8 cellular contexts compared by ENCODE assay signal in the genomic region with DNA sequence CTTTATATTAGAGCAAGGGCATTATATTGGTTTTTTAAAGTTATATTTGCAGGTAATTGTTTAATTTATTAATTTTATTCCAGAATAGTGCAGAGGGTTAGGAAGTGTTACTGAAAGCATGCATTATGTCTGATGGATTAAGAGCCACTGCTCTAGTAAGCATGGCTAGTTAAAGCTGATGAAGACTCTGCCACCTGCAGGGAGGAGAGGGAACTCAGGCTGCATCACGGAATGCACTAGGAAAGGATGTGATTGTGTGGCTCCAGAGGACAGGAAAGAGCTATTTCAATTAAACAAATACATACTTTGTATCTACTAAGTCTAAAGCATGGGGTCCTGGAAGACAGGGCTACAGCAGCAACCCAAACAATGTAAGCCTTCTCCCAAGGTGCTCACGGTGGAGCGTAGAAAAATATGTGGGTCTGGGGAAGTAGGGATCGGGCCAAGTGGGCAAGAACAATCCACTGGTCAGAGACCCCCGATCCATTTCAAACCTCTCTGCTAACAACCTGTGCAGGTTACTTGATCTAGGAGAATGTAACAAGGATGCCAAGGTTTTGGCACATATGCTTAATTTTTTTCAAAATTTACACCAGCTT. TPM values are rescaled to one million over a fixed set of nuclear protein-coding genes. Genes with fewer than 3 reads are reported as not detected.
DNase-seq lines count a peak whose midpoint lies in the region; ATAC-seq and TF ChIP-seq lines count a peak whose summit lies in the region.

No MANE protein-coding gene starts in this region.

- H3K9me3 ChIP-seq in OCI-LY1 (ENCODE audit: low read length) (no peaks in the 10 kb centered on the region), neural progenitor cell (ENCODE audit: low read depth) (peaks cover 11% of the 10 kb centered on the region)

- H3K4me1 Mint-ChIP-seq in GM23338 (peaks cover 3% of the 10 kb centered on the region; the same call in 1 of the 3 replicates), neural progenitor cell (no peaks in the 10 kb centered on the region)
- no peaks in the 10 kb centered on the region for H3K4me1 Mint-ChIP-seq in activated naive CD8-positive, alpha-beta T cell treated with anti-CD3 and anti-CD28 coated beads, Interleukin-2, amount 50 U/mL, for 24 hours

- no peaks in the 10 kb centered on the region for H3K36me3 ChIP-seq in BJ (ENCODE audit: control insufficient read depth, insufficient read depth, low read length)
- H3K36me3 ChIP-seq in GM23338 (ENCODE audit: insufficient read depth), result peaks cover 5% of the 10 kb centered on the region; the same call in 1 of the 2 replicates
- H3K36me3 ChIP-seq in OCI-LY1 (ENCODE audit: insufficient read depth, low read length), result no peaks in the 10 kb centered on the region
- H3K36me3 ChIP-seq in neural progenitor cell, result no peaks in the 10 kb centered on the region

- H3K36me3 Mint-ChIP-seq in GM23338 (ENCODE audit: low read depth) (peaks cover 14% of the 10 kb centered on the region), neural progenitor cell (no peaks in the 10 kb centered on the region)
- no peaks in the 10 kb centered on the region for H3K36me3 Mint-ChIP-seq in activated naive CD8-positive, alpha-beta T cell treated with anti-CD3 and anti-CD28 coated beads, Interleukin-2, amount 50 U/mL, for 24 hours (ENCODE audit: low read depth)

- H3K9ac ChIP-seq in OCI-LY1 (ENCODE audit: low read length), result no peak overlapping the region
- no peak overlapping the region for H3K9ac ChIP-seq in neural progenitor cell

- no peak overlapping the region for H3K27ac ChIP-seq in GM23338 (ENCODE audit: low read depth)
- no peak overlapping the region for H3K27ac ChIP-seq in OCI-LY1 (ENCODE audit: low read depth, low read length, poor library complexity, severe bottlenecking)
- no peak overlapping the region for H3K27ac ChIP-seq in epithelial cell of prostate
- H3K27ac ChIP-seq in neural progenitor cell, result no peak overlapping the region

- TF ChIP-seq CTCF in BJ (IDR thresholded peaks at IDR 0.05; ENCODE audit: insufficient read depth, low read depth, low read length) (peak; percentile 89), GM23338 (conservative IDR thresholded peaks at IDR 0.05; ENCODE audit: low read depth in 2 of 2) (peak; percentile 76 to 92), OCI-LY1 (IDR thresholded peaks at IDR 0.05; ENCODE audit: low read length) (peak; percentile 55), neural progenitor cell (IDR thresholded peaks at IDR 0.05) (peak; percentile 84)

- POLR2A ChIA-PET in BJ (lab: Charles Lee), result interaction anchor here (0.6 kb wide), 1 partner anchor 195 kb away, joined by 3 read pairs; no protein-coding TSS in a partner anchor

- H3K79me2 ChIP-seq in GM23338 (replicated peaks; ENCODE audit: insufficient read depth), result no peaks in the 10 kb centered on the region
- no peaks in the 10 kb centered on the region for H3K79me2 ChIP-seq in OCI-LY1 (ENCODE audit: insufficient read depth, low read length)
- no peaks in the 10 kb centered on the region for H3K79me2 ChIP-seq in neural progenitor cell (ENCODE audit: low read depth)

- peak; percentile 100 for ATAC-seq in GM23338
- ATAC-seq in GM18861 (IDR thresholded peaks at IDR 0.05; ENCODE audit: unreplicated experiment), result no peak
- ATAC-seq in activated naive CD8-positive, alpha-beta T cell treated with anti-CD3 and anti-CD28 coated beads, Interleukin-2, amount 50 U/mL, for 24 hours, result no peak
- ATAC-seq in HG03432 (IDR thresholded peaks at IDR 0.05; ENCODE audit: unreplicated experiment), result no peak

- H3K4me3 ChIP-seq in BJ (ENCODE audit: low read depth, low read length) (no peak overlapping the region), GM23338 (no peak overlapping the region), OCI-LY1 (ENCODE audit: low read depth, low read length, poor library complexity, severe bottlenecking) (no peak overlapping the region), neural progenitor cell (no peak overlapping the region)

- H2AFZ ChIP-seq in GM23338, result no peak overlapping the region
- no peak overlapping the region for H2AFZ ChIP-seq in OCI-LY1 (ENCODE audit: low read length)
- H2AFZ ChIP-seq in neural progenitor cell (replicated peaks), result no peak overlapping the region

- no peaks in the 10 kb centered on the region for H3K9me2 ChIP-seq in GM23338 (ENCODE audit: insufficient read depth)
- no peaks in the 10 kb centered on the region for H3K9me2 ChIP-seq in OCI-LY1 (ENCODE audit: low read depth, low read length)

- H3K9me3 Mint-ChIP-seq in GM23338 (peaks cover 32% of the 10 kb centered on the region), neural progenitor cell (peaks cover 23% of the 10 kb centered on the region)
- H3K9me3 Mint-ChIP-seq in activated naive CD8-positive, alpha-beta T cell treated with anti-CD3 and anti-CD28 coated beads, Interleukin-2, amount 50 U/mL, for 24 hours, result peaks cover 6% of the 10 kb centered on the region

- H4K20me1 ChIP-seq in GM23338 (replicated peaks; ENCODE audit: insufficient read depth) (no peaks in the 10 kb centered on the region), OCI-LY1 (ENCODE audit: insufficient read depth, low read length) (no peaks in the 10 kb centered on the region), neural progenitor cell (ENCODE audit: low read depth) (no peaks in the 10 kb centered on the region)

- no peaks in the 10 kb centered on the region for H3K27me3 ChIP-seq in BJ (ENCODE audit: control insufficient read depth, insufficient read depth, low read length)
- H3K27me3 ChIP-seq in GM23338 (ENCODE audit: insufficient read depth), result no peaks in the 10 kb centered on the region
- no peaks in the 10 kb centered on the region for H3K27me3 ChIP-seq in OCI-LY1 (ENCODE audit: insufficient read depth, low read length)
- H3K27me3 ChIP-seq in neural progenitor cell, result no peaks in the 10 kb centered on the region

- no peak overlapping the region for H3K4me3 Mint-ChIP-seq in GM23338
- H3K4me3 Mint-ChIP-seq in neural progenitor cell, result no peak overlapping the region
- H3K4me3 Mint-ChIP-seq in activated naive CD8-positive, alpha-beta T cell treated with anti-CD3 and anti-CD28 coated beads, Interleukin-2, amount 50 U/mL, for 24 hours, result no peak overlapping the region

- H3K27ac Mint-ChIP-seq in GM23338 (no peak overlapping the region), neural progenitor cell (no peak overlapping the region)
- no peak overlapping the region for H3K27ac Mint-ChIP-seq in activated naive CD8-positive, alpha-beta T cell treated with anti-CD3 and anti-CD28 coated beads, Interleukin-2, amount 50 U/mL, for 24 hours

- H3K4me1 ChIP-seq in GM23338 (ENCODE audit: insufficient read depth), result no peaks in the 10 kb centered on the region
- no peaks in the 10 kb centered on the region for H3K4me1 ChIP-seq in OCI-LY1 (ENCODE audit: insufficient read depth, low read length, severe bottlenecking)
- H3K4me1 ChIP-seq in neural progenitor cell, result no peaks in the 10 kb centered on the region

- DNase-seq in BJ (ENCODE audit: low read depth) (no peak), GM23338 (ENCODE audit: low spot score) (peak; percentile 85), epithelial cell of prostate (ENCODE audit: low read depth, low spot score) (peak; percentile 6), neural progenitor cell (ENCODE audit: low spot score) (peak; percentile 81)
- DNase-seq in activated naive CD8-positive, alpha-beta T cell treated with anti-CD3 and anti-CD28 coated beads, Interleukin-2, amount 50 U/mL, for 24 hours, result no peak

- CTCF ChIA-PET in BJ (lab: Yijun Ruan, JAX), result interaction anchor here (0.5 to 3.5 kb wide), 24 partner anchors 10 to 1693 kb away, joined by 3 to 36 read pairs (median 3); partner anchors contain the start of gene PRELID2

- peaks cover 2% of the 10 kb centered on the region for H3K27me3 Mint-ChIP-seq in GM23338 (ENCODE audit: insufficient read depth, low read depth, poor library complexity)
- H3K27me3 Mint-ChIP-seq in neural progenitor cell (ENCODE audit: insufficient read depth, low read depth), result no peaks in the 10 kb centered on the region
- peaks cover 4% of the 10 kb centered on the region for H3K27me3 Mint-ChIP-seq in activated naive CD8-positive, alpha-beta T cell treated with anti-CD3 and anti-CD28 coated beads, Interleukin-2, amount 50 U/mL, for 24 hours

- H3K4me2 ChIP-seq in GM23338 (no peak overlapping the region), OCI-LY1 (ENCODE audit: low read length) (no peak overlapping the region), neural progenitor cell (no peak overlapping the region)

- no peaks in the 10 kb centered on the region for H3F3A ChIP-seq in GM23338 (replicated peaks; ENCODE audit: low read depth)
- no peaks in the 10 kb centered on the region for H3F3A ChIP-seq in OCI-LY1 (ENCODE audit: insufficient read depth, low read length)
- H3F3A ChIP-seq in neural progenitor cell (ENCODE audit: low read depth), result no peaks in the 10 kb centered on the region

TF ChIP-seq in GM23338, 12 proteins besides CTCF, POLR2A, EP300 and RAD21 (continues in another document):
- TF ChIP-seq, protein P1, sequence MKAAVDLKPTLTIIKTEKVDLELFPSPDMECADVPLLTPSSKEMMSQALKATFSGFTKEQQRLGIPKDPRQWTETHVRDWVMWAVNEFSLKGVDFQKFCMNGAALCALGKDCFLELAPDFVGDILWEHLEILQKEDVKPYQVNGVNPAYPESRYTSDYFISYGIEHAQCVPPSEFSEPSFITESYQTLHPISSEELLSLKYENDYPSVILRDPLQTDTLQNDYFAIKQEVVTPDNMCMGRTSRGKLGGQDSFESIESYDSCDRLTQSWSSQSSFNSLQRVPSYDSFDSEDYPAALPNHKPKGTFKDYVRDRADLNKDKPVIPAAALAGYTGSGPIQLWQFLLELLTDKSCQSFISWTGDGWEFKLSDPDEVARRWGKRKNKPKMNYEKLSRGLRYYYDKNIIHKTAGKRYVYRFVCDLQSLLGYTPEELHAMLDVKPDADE (IDR thresholded peaks at IDR 0.05), result no peak
- TF ChIP-seq STAT1 (IDR thresholded peaks at IDR 0.05; ENCODE audit: unreplicated experiment) (no peak), EZH2 (IDR thresholded peaks at IDR 0.05; ENCODE audit: low read depth, unreplicated experiment) (no peak), ZNF331 (CRISPR knock-in tag; IDR thresholded peaks at IDR 0.05; ENCODE audit: low read depth) (no peak)

RNA-seq across cellular contexts. Expression of gene GRXCR2, which starts 15.3 kb away (rescaled TPM):
- polyA plus RNA-seq in BJ (2011; rRNA removed) (not detected in 2 replicates), GM23338 (2016; fragmentation: Nextera tagmentation; extraction: Ambion mirVana) (not detected in 2 replicates)
- polyA minus RNA-seq in BJ (2011; rRNA and poly(A)+ RNA removed), result not detected in 2 replicates
- total RNA-seq in GM23338 (2014; rRNA removed; shearing (Covaris generic)), result not detected in 2 replicates
- total RNA-seq in neural progenitor cell (ENCODE audit: low replicate concordance), result not detected in 2 replicates

RNA-seq across cellular contexts. Expression of gene SH3RF2, which starts 48.3 kb away (rescaled TPM):
- polyA plus RNA-seq in BJ (2011; rRNA removed) (0.33 and 0.45 TPM in 2 replicates), GM23338 (2016; fragmentation: Nextera tagmentation; extraction: Ambion mirVana) (0.80 and 1.7 TPM in 2 replicates)
- polyA minus RNA-seq in BJ (2011; rRNA and poly(A)+ RNA removed), result 0.82 and 0.90 TPM in 2 replicates
- total RNA-seq in GM23338 (2014; rRNA removed; shearing (Covaris generic)), result 1.1 and 2.4 TPM in 2 replicates
- total RNA-seq in neural progenitor cell (ENCODE audit: low replicate concordance), result 0.36 and 2.4 TPM in 2 replicates

RNA-seq across cellular contexts. Expression of gene PRELID2, which starts 52.9 kb away (rescaled TPM):
- 3.0 and 4.3 TPM in 2 replicates for polyA plus RNA-seq in BJ (2011; rRNA removed)
- polyA minus RNA-seq in BJ (2011; rRNA and poly(A)+ RNA removed), result 6.3 and 6.9 TPM in 2 replicates
- total RNA-seq in GM23338 (2014; rRNA removed; shearing (Covaris generic)), result 9.8 and 13.1 TPM in 2 replicates
- 7.3 and 9.3 TPM in 2 replicates for polyA plus RNA-seq in GM23338 (2016; fragmentation: Nextera tagmentation; extraction: Ambion mirVana)
- 25.9 and 30.3 TPM in 2 replicates for total RNA-seq in neural progenitor cell (ENCODE audit: low replicate concordance)

Comparison
In these comparisons a context has a peak if more than half of its experiments do, and no peak if none do; other contexts are left out.
1. DNase-seq: peak in GM23338 (single experiment), epithelial cell of prostate (single experiment) and neural progenitor cell (single experiment); none in BJ (single experiment) and activated naive CD8-positive, alpha-beta T cell treated with anti-CD3 and anti-CD28 coated beads, Interleukin-2, amount 50 U/mL, for 24 hours (single experiment).
2. Peak in every context shown above with its lines, with median percentiles within 50 percentile points of each other: CTCF ChIP-seq.